8 cellular contexts compared by ENCODE assay signal in the genomic region with DNA sequence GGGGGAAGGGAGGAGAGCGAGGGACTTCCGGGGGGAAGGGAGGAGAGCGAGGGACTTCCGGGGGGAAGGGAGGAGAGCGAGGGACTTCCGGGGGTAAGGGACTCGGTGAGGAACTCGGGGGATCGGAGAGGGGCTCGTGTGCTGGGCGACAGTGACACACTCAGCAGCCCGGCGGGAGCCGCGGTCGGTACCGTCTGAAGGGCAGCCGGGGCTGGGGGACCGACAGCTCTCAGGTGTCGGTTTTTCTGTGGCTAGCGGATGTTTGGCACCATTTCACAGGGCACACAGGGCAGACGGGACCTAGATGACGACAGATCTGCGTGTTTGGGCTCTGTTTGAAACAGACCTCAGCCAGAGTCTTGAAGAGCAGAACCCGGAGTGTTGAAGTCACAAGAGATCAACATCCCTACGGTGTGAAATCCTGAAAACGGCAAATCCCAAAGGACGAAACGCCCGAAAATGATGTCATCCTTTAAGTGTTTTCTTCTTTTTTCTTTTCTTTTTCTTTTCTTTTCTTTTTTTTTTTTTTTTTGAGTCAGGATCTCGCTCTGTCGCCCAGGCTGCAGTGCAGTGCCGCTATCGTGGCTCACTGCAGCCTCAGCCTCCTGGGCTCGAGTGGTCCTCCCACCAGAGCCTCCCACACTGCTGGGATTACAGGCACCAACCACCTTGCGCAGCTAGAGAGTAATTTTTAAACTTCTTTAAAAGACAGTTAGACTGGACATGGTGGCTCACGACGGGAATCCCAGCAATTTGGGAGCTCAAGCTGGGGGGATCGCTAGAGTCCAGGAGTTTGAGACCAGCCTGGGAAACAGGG. TPM values are rescaled to one million over a fixed set of nuclear protein-coding genes. Genes with fewer than 3 reads are reported as not detected.
A peak's percentile ranks its signal among the peaks of the same experiment; 100 is the strongest.
DNase-seq lines count a peak whose midpoint lies in the region; ATAC-seq and TF ChIP-seq lines count a peak whose summit lies in the region.

No MANE protein-coding gene starts in this region.

- POLR2A ChIA-PET in HEK293T (lab: Yijun Ruan, JAX) = interaction anchor here (1.0 to 1.2 kb wide), 3 partner anchors 15 to 24 kb away, joined by 4 to 9 read pairs (median 5); a partner anchor contains a TSS

- H3K27me3 ChIP-seq in breast epithelium = no peaks in the 10 kb centered on the region
- peaks cover 0 to under 1% (median 0%) of the 10 kb centered on the region in 7 donors for H3K27me3 ChIP-seq in spleen (replicated peaks in 1 of 7)

- no peaks in the 10 kb centered on the region for H3K36me3 ChIP-seq in breast epithelium
- H3K36me3 ChIP-seq in spleen = no peaks in the 10 kb centered on the region

- 10 to 12% (median 11%) methylated on average over 35 to 39 of the region's 39 CpGs for WGBS in spleen, 5 donors

- H3K4me3 ChIP-seq in WI38 (ENCODE audit: low read depth, low read length) = peak overlapping the region; percentile 66
- peak overlapping the region; percentile 66 to 78 (median 78) for H3K4me3 ChIP-seq in breast epithelium
- peak overlapping the region; percentile 35 to 82 (median 56) for H3K4me3 ChIP-seq in spleen

- no peaks in the 10 kb centered on the region for H3K4me1 ChIP-seq in breast epithelium
- peaks cover 4 to 20% (median 13%) of the 10 kb centered on the region in 6 donors for H3K4me1 ChIP-seq in spleen

- CTCF ChIA-PET in HEK293T (lab: Yijun Ruan, JAX) = interaction anchor here (0.7 to 1.2 kb wide), 2 partner anchors 12 to 410 kb away, joined by 3 to 6 read pairs; no protein-coding TSS in a partner anchor

- intact Hi-C loops in breast epithelium (cut with DNase I; ENCODE audit: low total_unique reads) (no loop called here), spleen (cut with DNase I; ENCODE audit: low total_unique reads) (no loop called here)

- TF ChIP-seq POLR2A in breast epithelium (IDR thresholded peaks at IDR 0.05) = peak; percentile 82
- peak; percentile 39 to 69 (median 48) for TF ChIP-seq POLR2A in spleen (IDR thresholded peaks at IDR 0.05)

- TF ChIP-seq CTCF in GM10266 (IDR thresholded peaks at IDR 0.05; ENCODE audit: control insufficient read depth, insufficient read depth, low read depth, missing control alignments) (no peak), WI38 (IDR thresholded peaks at IDR 0.05; ENCODE audit: low read depth, low read length) (no peak), breast epithelium (IDR thresholded peaks at IDR 0.05) (no peak), spleen (IDR thresholded peaks at IDR 0.05 in 8 of 11, conservative IDR thresholded peaks at IDR 0.05 in 3 of 11) (no peak)

- DNase-seq in GM10266 (ENCODE audit: extremely low spot score) = peak; percentile 81
- DNase-seq in HEK293T (ENCODE audit: extremely low spot score) = peak; percentile 73
- DNase-seq in NCI-H1930 (lab: John Stamatoyannopoulos, UW) = peak; percentile 27 to 31
- peak; percentile 66 to 67 for DNase-seq in breast epithelium (ENCODE audit: low spot score in 2 of 2)
- DNase-seq in inferior parietal cortex (ENCODE audit: extremely low spot score) = peak; percentile 65
- peak; percentile 94 for DNase-seq in spleen

- H3K27ac ChIP-seq in breast epithelium (peak overlapping the region; percentile 97 to 98), spleen (peak overlapping the region; percentile 89 to 99 (median 96))

- H3K9me3 ChIP-seq in breast epithelium (no peaks in the 10 kb centered on the region), spleen (no peaks in the 10 kb centered on the region)

- ATAC-seq in HG02840 (IDR thresholded peaks at IDR 0.05; ENCODE audit: low FRiP score, unreplicated experiment) = no peak

TF ChIP-seq in HEK293T, 16 proteins besides CTCF, POLR2A, EP300 and RAD21:
- TF ChIP-seq ZNF384 (IDR thresholded peaks at IDR 0.05) = peak; percentile 49; the same call in 1 of the 2 replicates
- TF ChIP-seq, protein P1, sequence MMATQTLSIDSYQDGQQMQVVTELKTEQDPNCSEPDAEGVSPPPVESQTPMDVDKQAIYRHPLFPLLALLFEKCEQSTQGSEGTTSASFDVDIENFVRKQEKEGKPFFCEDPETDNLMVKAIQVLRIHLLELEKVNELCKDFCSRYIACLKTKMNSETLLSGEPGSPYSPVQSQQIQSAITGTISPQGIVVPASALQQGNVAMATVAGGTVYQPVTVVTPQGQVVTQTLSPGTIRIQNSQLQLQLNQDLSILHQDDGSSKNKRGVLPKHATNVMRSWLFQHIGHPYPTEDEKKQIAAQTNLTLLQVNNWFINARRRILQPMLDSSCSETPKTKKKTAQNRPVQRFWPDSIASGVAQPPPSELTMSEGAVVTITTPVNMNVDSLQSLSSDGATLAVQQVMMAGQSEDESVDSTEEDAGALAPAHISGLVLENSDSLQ (IDR thresholded peaks at IDR 0.05) = peak; percentile 44; the same call in 1 of the 2 replicates
- TF ChIP-seq FOXM1 (IDR thresholded peaks at IDR 0.05; ENCODE audit: borderline replicate concordance) = no peak
- peak; percentile 61; the same call in 1 of the 2 replicates for TF ChIP-seq ELF4 (IDR thresholded peaks at IDR 0.05)
TF ChIP-seq in HEK293T: peak in this region for 3.

RNA-seq across cellular contexts. Expression of a gene that starts 23.9 kb away (rescaled TPM):
- 10 to 100 TPM; 10.1 to 20.9 (median 12.5) TPM for total RNA-seq in breast epithelium
- 10 to 100 TPM in 6 of 7 donors, 1 to 10 TPM in 1; 9.4 to 34.4 (median 12.9) TPM for total RNA-seq in spleen
- polyA plus RNA-seq in spleen = 1 to 10 TPM; 1.6 to 3.1 (median 1.8) TPM

RNA-seq across cellular contexts. Expression of a gene that starts 41.1 kb away (rescaled TPM):
- total RNA-seq in breast epithelium (not detected), spleen (1 to 10 TPM in 6 of 7 donors, under 1 TPM in 1; 0.98 to 8.3 (median 4.9) TPM)
- polyA plus RNA-seq in spleen = 1 to 10 TPM; 1.1 to 5.6 (median 4.2) TPM

Comparison
In these comparisons a context has a peak if more than half of its experiments do, and no peak if none do; other contexts are left out.
1. DNase-seq: peak in every context shown above with its lines; median percentile 94 in spleen; 81 in GM10266; 73 in HEK293T; 66 in breast epithelium; 65 in inferior parietal cortex; 29 in NCI-H1930.